Comparison of ENCODE assay signal across 8 cellular contexts in genomic region chr10:17454801-17455520, GRCh38. TPM values are rescaled to one million over a fixed set of nuclear protein-coding genes. Genes with fewer than 3 reads are reported as not detected.
DNase-seq lines count a peak whose midpoint lies in the region; ATAC-seq, FAIRE-seq and TF ChIP-seq lines count a peak whose summit lies in the region.

No MANE protein-coding gene starts in this region.

- no peak for TF ChIP-seq POLR2A in right lobe of liver (IDR thresholded peaks at IDR 0.05)

- peaks cover 5% of the 10 kb centered on the region for H3K36me3 Mint-ChIP-seq in activated T-helper 1 cell treated with anti-CD3 and anti-CD28 coated beads, Interleukin-12 subunit alpha, Interleukin-12 subunit beta, Interleukin-2, Interleukin-4 antibody, amounts not matched to agents 30 ng/mL and 10 ng/mL and 1 ng/mL, durations not matched to agents 14 hours and 24 hours and 36 hours (ENCODE audit: low read depth)

- CTCF ChIA-PET in A673 (lab: Charles Lee), result no interaction called here

- H3K4me3 ChIP-seq in A673 (ENCODE audit: low read depth, low read length, poor library complexity, severe bottlenecking) (peak overlapping the region; percentile 44), HAP-1 (peak overlapping the region; percentile 33), right lobe of liver (peak overlapping the region in 2 of 3 donors; percentile 12 to 42), SJCRH30 (no peak overlapping the region)

- TF ChIP-seq CTCF in A673 (conservative IDR thresholded peaks at IDR 0.05; ENCODE audit: low read depth, low read length) (no peak), right lobe of liver (IDR thresholded peaks at IDR 0.05) (no peak)

- 47% methylated on average over 6 of the region's 6 CpGs for WGBS in right lobe of liver (ENCODE audit: insufficient coverage, low coverage, low lambda C conversion rate, missing lambda C conversion rate)

- H3K27me3 Mint-ChIP-seq in activated T-helper 1 cell treated with anti-CD3 and anti-CD28 coated beads, Interleukin-12 subunit alpha, Interleukin-12 subunit beta, Interleukin-2, Interleukin-4 antibody, amounts not matched to agents 30 ng/mL and 10 ng/mL and 1 ng/mL, durations not matched to agents 14 hours and 24 hours and 36 hours (ENCODE audit: insufficient read depth), result peaks cover 37% of the 10 kb centered on the region

- no TSS peak for BruUV-seq in A673 (replicated peaks; lab: Mats Ljungman, UMichigan)

- H3K27me3 ChIP-seq in A673 (replicated peaks; ENCODE audit: insufficient read depth, low read depth, low read length, poor library complexity) (peaks cover 50% of the 10 kb centered on the region), HAP-1 (ENCODE audit: low read depth) (peaks cover 7% of the 10 kb centered on the region), right lobe of liver (peaks cover 0 to 9% of the 10 kb centered on the region in 2 donors), SJCRH30 (no peaks in the 10 kb centered on the region)

- ATAC-seq in right lobe of liver, result no peak
- no peak for ATAC-seq in HG03354 (IDR thresholded peaks at IDR 0.05; ENCODE audit: poor library complexity, severe bottlenecking, unreplicated experiment)

- in situ Hi-C loops in HAP-1 (cut with MboI; ENCODE audit: low sequenced_read_pairs), result no loop called here

- H3K9me3 ChIP-seq in A673 (ENCODE audit: low read depth, low read length, poor library complexity, severe bottlenecking), result no peaks in the 10 kb centered on the region
- no peaks in the 10 kb centered on the region for H3K9me3 ChIP-seq in HAP-1
- H3K9me3 ChIP-seq in right lobe of liver, result no peaks in the 10 kb centered on the region
- H3K9me3 ChIP-seq in SJCRH30 (replicated peaks), result no peaks in the 10 kb centered on the region

- POLR2A ChIA-PET in A673 (lab: Charles Lee; ENCODE audit: low non-redundant PET), result no interaction called here

- no peak overlapping the region for H3K27ac ChIP-seq in A673 (ENCODE audit: low read depth, low read length, poor library complexity, severe bottlenecking)
- peak overlapping the region in 1 of 3 donors; percentile 24 for H3K27ac ChIP-seq in right lobe of liver
- no peak overlapping the region for H3K27ac ChIP-seq in SJCRH30

- H3K36me3 ChIP-seq in A673 (ENCODE audit: insufficient read depth, low read length, poor library complexity, severe bottlenecking) (no peaks in the 10 kb centered on the region), HAP-1 (replicated peaks) (no peaks in the 10 kb centered on the region), right lobe of liver (no peaks in the 10 kb centered on the region), SJCRH30 (no peaks in the 10 kb centered on the region)

- H3K4me3 Mint-ChIP-seq in activated T-helper 1 cell treated with anti-CD3 and anti-CD28 coated beads, Interleukin-12 subunit alpha, Interleukin-12 subunit beta, Interleukin-2, Interleukin-4 antibody, amounts not matched to agents 30 ng/mL and 10 ng/mL and 1 ng/mL, durations not matched to agents 14 hours and 24 hours and 36 hours, result peak overlapping the region; percentile 77

- DNase-seq in A673 (ENCODE audit: low spot score) (no peak), HAP-1 (ENCODE audit: low spot score in 2 of 2) (no peak), right lobe of liver (no peak), NCI-H748 (lab: John Stamatoyannopoulos, UW; ENCODE audit: unreplicated experiment) (no peak), SJCRH30 (no peak), GM19239 (ENCODE audit: insufficient read length, low spot score) (no peak)
- no peak for DNase-seq in activated T-helper 1 cell treated with anti-CD3 and anti-CD28 coated beads, Interleukin-12 subunit alpha, Interleukin-12 subunit beta, Interleukin-2, Interleukin-4 antibody, amounts not matched to agents 30 ng/mL and 10 ng/mL and 1 ng/mL, durations not matched to agents 14 hours and 24 hours and 36 hours (ENCODE audit: low spot score)

- intact Hi-C loops in A673 (cut with micrococcal nuclease; ENCODE audit: unreplicated experiment) (no loop called here), right lobe of liver (cut with DNase I) (no loop called here)
- intact Hi-C loops in activated T-helper 1 cell treated with anti-CD3 and anti-CD28 coated beads, Interleukin-12 subunit alpha, Interleukin-12 subunit beta, Interleukin-2, Interleukin-4 antibody, amounts not matched to agents 30 ng/mL and 10 ng/mL and 1 ng/mL, durations not matched to agents 14 hours and 24 hours and 36 hours (cut with micrococcal nuclease), result loop anchor here (10.0 kb wide), 1 partner anchor 130 kb away; no protein-coding TSS in a partner anchor

- no peaks in the 10 kb centered on the region for H3K4me1 ChIP-seq in A673 (ENCODE audit: insufficient read depth, low read length, poor library complexity, severe bottlenecking)
- H3K4me1 ChIP-seq in HAP-1, result no peaks in the 10 kb centered on the region
- H3K4me1 ChIP-seq in right lobe of liver, result peaks cover 0 to 9% (median 0%) of the 10 kb centered on the region in 4 donors
- H3K4me1 ChIP-seq in SJCRH30, result no peaks in the 10 kb centered on the region

- peak overlapping the region; percentile 47 for H3K27ac Mint-ChIP-seq in activated T-helper 1 cell treated with anti-CD3 and anti-CD28 coated beads, Interleukin-12 subunit alpha, Interleukin-12 subunit beta, Interleukin-2, Interleukin-4 antibody, amounts not matched to agents 30 ng/mL and 10 ng/mL and 1 ng/mL, durations not matched to agents 14 hours and 24 hours and 36 hours

- peaks cover 23% of the 10 kb centered on the region for H3K4me1 Mint-ChIP-seq in activated T-helper 1 cell treated with anti-CD3 and anti-CD28 coated beads, Interleukin-12 subunit alpha, Interleukin-12 subunit beta, Interleukin-2, Interleukin-4 antibody, amounts not matched to agents 30 ng/mL and 10 ng/mL and 1 ng/mL, durations not matched to agents 14 hours and 24 hours and 36 hours (ENCODE audit: low read depth)

- FAIRE-seq in GM19239 (lab: Jason Lieb, UNC), result no peak

- H3K9me3 Mint-ChIP-seq in activated T-helper 1 cell treated with anti-CD3 and anti-CD28 coated beads, Interleukin-12 subunit alpha, Interleukin-12 subunit beta, Interleukin-2, Interleukin-4 antibody, amounts not matched to agents 30 ng/mL and 10 ng/mL and 1 ng/mL, durations not matched to agents 14 hours and 24 hours and 36 hours, result peaks cover 2% of the 10 kb centered on the region

RNA-seq across cellular contexts. Expression of gene ST8SIA6, which starts 0.6 kb away (rescaled TPM):
- not detected in 2 replicates for total RNA-seq in A673 (2021)
- total RNA-seq in activated T-helper 1 cell treated with anti-CD3 and anti-CD28 coated beads, Interleukin-12 subunit alpha, Interleukin-12 subunit beta, Interleukin-2, Interleukin-4 antibody, amounts not matched to agents 30 ng/mL and 10 ng/mL and 1 ng/mL, durations not matched to agents 14 hours and 24 hours and 36 hours, result not detected in 2 replicates
- total RNA-seq in right lobe of liver, result 1 to 10 TPM in 4 of 6 experiments, under 1 TPM in 2; 0.39 to 2.2 (median 1.4) TPM
- total RNA-seq in SJCRH30 (2014; rRNA removed; shearing (Covaris generic)), result not detected in 2 replicates
